Comparison of ENCODE assay signal across 1 cellular context in the genomic region with DNA sequence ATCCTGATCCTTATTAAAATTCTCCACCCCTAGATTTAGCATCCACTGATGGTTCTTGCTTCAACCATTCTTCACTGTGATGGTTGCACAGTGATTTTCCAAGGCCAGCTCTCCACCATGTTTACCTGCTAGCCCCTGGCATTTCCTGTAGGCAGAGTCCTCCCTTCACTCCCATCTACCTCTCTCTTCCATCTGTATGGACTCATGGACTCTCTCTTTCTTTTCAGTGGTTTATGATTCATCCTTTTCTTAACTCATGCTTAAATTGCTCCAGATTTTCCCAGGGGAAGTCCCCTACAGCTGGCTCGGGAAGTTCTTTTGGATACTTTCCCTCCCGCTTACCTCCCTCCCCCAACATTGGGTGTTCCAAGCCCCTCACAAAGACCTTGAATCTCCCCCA.
TF ChIP-seq lines count a peak whose summit lies in the region.

No MANE protein-coding gene starts in this region.

TF ChIP-seq in SK-N-SH treated with all-trans-retinoic acid at 6 μM for 48 hours, 23 proteins besides CTCF, POLR2A, EP300 and RAD21 (continued from another document):
- TF ChIP-seq TSHZ2 (CRISPR knock-in tag; IDR thresholded peaks at IDR 0.05): no peak
- no peak for TF ChIP-seq ESRRG (CRISPR knock-in tag; IDR thresholded peaks at IDR 0.05)
- no peak for TF ChIP-seq ZFP3 (CRISPR knock-in tag; IDR thresholded peaks at IDR 0.05)
- TF ChIP-seq CSDC2 (CRISPR knock-in tag; IDR thresholded peaks at IDR 0.05): no peak
- TF ChIP-seq RARB (CRISPR knock-in tag; IDR thresholded peaks at IDR 0.05): no peak
